Comparison of ENCODE assay signal across 7 cellular contexts in the genomic region with DNA sequence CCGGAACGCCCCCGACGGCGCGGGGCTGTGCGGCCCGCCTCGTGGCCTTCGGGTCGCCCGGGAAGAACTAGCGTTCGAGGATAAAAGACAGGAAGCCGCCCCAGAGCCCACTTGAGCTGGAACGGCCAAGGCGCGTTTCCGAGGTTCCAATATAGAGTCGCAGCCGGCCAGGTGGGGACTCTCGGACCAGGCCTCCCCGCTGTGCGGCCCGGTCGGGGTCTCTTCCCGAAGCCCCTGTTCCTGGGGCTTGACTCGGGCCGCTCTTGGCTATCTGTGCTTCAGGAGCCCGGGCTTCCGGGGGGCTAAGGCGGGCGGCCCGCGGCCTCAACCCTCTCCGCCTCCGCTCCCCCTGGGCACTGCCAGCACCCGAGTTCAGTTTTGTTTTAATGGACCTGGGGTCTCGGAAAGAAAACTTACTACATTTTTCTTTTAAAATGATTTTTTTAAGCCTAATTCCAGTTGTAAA.
A peak's percentile ranks its signal among the peaks of the same experiment; 100 is the strongest.
DNase-seq lines count a peak whose midpoint lies in the region; ATAC-seq and TF ChIP-seq lines count a peak whose summit lies in the region.

No MANE protein-coding gene starts in this region.

- H3K4ac ChIP-seq in H9 (ENCODE audit: low read depth, low read length) = no peak overlapping the region

- H3K4me3 ChIP-seq in smooth muscle cell = peak overlapping the region; percentile 92

- no peak overlapping the region for H3T11ph ChIP-seq in H9 (ENCODE audit: low read length)

- no peak overlapping the region for H2BK12ac ChIP-seq in H9 (ENCODE audit: insufficient read length, low read depth, low read length)

- peak; percentile 61 for DNase-seq in H9
- DNase-seq in T-cell = no peak
- no peak for DNase-seq in foreskin keratinocyte
- no peak for DNase-seq in smooth muscle cell (lab: John Stamatoyannopoulos, UW; ENCODE audit: unreplicated experiment)
- no peak for DNase-seq in HuH-7 (ENCODE audit: low spot score)
- DNase-seq in DMS114 treated with DMSO at 0.1 percent for 48 hours (lab: John Stamatoyannopoulos, UW; ENCODE audit: unreplicated experiment) = no peak

- CTCF ChIA-PET in T-cell (lab: Charles Lee) = interaction anchor here (0.6 to 2.1 kb wide), 12 partner anchors 15 to 949 kb away, joined by 3 to 12 read pairs (median 4); partner anchors contain the start of gene RUNX1 (in 1 of the 2)

- H3K23me2 ChIP-seq in H9 (ENCODE audit: insufficient read length, low read depth, low read length, poor library complexity, severe bottlenecking) = peaks cover 21% of the 10 kb centered on the region

- H3K4me1 Mint-ChIP-seq in H9 (peaks cover 29% of the 10 kb centered on the region in 2 experiments), T-cell (peaks cover 57 to 74% (median 63%) of the 10 kb centered on the region in 3 donors)

- no peak overlapping the region for H2BK5ac ChIP-seq in H9 (ENCODE audit: insufficient read length, low read length)

- H3K9ac ChIP-seq in H9 (ENCODE audit: extremely low read depth, insufficient read length, low read length) (no peak overlapping the region), smooth muscle cell (ENCODE audit: low read depth) (peak overlapping the region; percentile 97)

- ATAC-seq in T-cell (replicated peaks in 1 of 4) = no peak
- no peak for ATAC-seq in foreskin keratinocyte
- ATAC-seq in HG03175 (IDR thresholded peaks at IDR 0.05; ENCODE audit: unreplicated experiment) = no peak

- TF ChIP-seq CTCF in H9 (conservative IDR thresholded peaks at IDR 0.05) (peak; percentile 4; the same call in 2 of the 3 replicates), foreskin keratinocyte (conservative IDR thresholded peaks at IDR 0.05) (no peak), smooth muscle cell (IDR thresholded peaks at IDR 0.05; ENCODE audit: borderline replicate concordance, insufficient read depth, poor library complexity, severe bottlenecking) (no peak)

- H3K27ac ChIP-seq in H9 (ENCODE audit: insufficient read length, low read depth, low read length) (no peak overlapping the region), foreskin keratinocyte (peak overlapping the region; percentile 94), smooth muscle cell (ENCODE audit: low read depth) (peak overlapping the region; percentile 95)

- no peaks in the 10 kb centered on the region; a peak in 1 of 7 replicates for H3K36me3 Mint-ChIP-seq in H9 (ENCODE audit: insufficient read depth in 1 of 3, low read depth in 3 of 3)
- H3K36me3 Mint-ChIP-seq in T-cell = no peaks in the 10 kb centered on the region

- no peaks in the 10 kb centered on the region for H3K79me1 ChIP-seq in H9 (ENCODE audit: insufficient read depth, low read depth, low read length, poor library complexity, severe bottlenecking)

- no peaks in the 10 kb centered on the region for H4K20me1 ChIP-seq in H9 (ENCODE audit: control insufficient read depth, insufficient read depth, insufficient read length)
- peaks cover 30% of the 10 kb centered on the region for H4K20me1 ChIP-seq in smooth muscle cell (ENCODE audit: low read depth)

- H2AK5ac ChIP-seq in H9 (ENCODE audit: insufficient read length, low read length) = no peak overlapping the region

- peaks cover 50% of the 10 kb centered on the region for H3K27me3 ChIP-seq in H9 (ENCODE audit: insufficient read depth, low read length)
- H3K27me3 ChIP-seq in foreskin keratinocyte = no peaks in the 10 kb centered on the region
- H3K27me3 ChIP-seq in smooth muscle cell (ENCODE audit: low read depth) = no peaks in the 10 kb centered on the region

- no peak overlapping the region for H3K27ac Mint-ChIP-seq in H9
- no peak overlapping the region for H3K27ac Mint-ChIP-seq in T-cell

- H2BK20ac ChIP-seq in H9 (ENCODE audit: low read depth, low read length, poor library complexity, severe bottlenecking) = no peak overlapping the region

- no peaks in the 10 kb centered on the region for H3K36me3 ChIP-seq in smooth muscle cell (ENCODE audit: low read depth)

- H3K56ac ChIP-seq in H9 (ENCODE audit: insufficient read length, low read depth, low read length) = no peak overlapping the region

- H3K4me2 ChIP-seq in H9 (ENCODE audit: insufficient read depth, insufficient read length, low read length) (peak overlapping the region; percentile 20), smooth muscle cell (peak overlapping the region; percentile 99)

- H2AFZ ChIP-seq in H9 (ENCODE audit: low read length) (no peak overlapping the region), smooth muscle cell (ENCODE audit: low read depth) (no peak overlapping the region)

- H3K14ac ChIP-seq in H9 (ENCODE audit: insufficient read depth, low read length) = no peak overlapping the region

- H3K9me3 Mint-ChIP-seq in H9 = peaks cover 0 to 3% of the 10 kb centered on the region in 2 experiments; a peak in 2 of 5 replicates
- no peaks in the 10 kb centered on the region for H3K9me3 Mint-ChIP-seq in T-cell

- H3K4me1 ChIP-seq in H9 (ENCODE audit: insufficient read depth, low read length) (no peaks in the 10 kb centered on the region), foreskin keratinocyte (peaks cover 11% of the 10 kb centered on the region), smooth muscle cell (ENCODE audit: low read depth) (peaks cover 5% of the 10 kb centered on the region)

- WGBS in H9 (ENCODE audit: extremely low coverage, insufficient read length, low lambda C conversion rate) = no CpG with 5 or more reads among the region's 39 CpGs
- 2% methylated on average over 39 of the region's 39 CpGs for WGBS in smooth muscle cell (ENCODE audit: low lambda C conversion rate)

- H4K5ac ChIP-seq in H9 (ENCODE audit: insufficient read length, low read depth, low read length) = no peak overlapping the region

- no peaks in the 10 kb centered on the region for H3K9me3 ChIP-seq in H9 (ENCODE audit: control insufficient read depth, low read depth, low read length)
- no peaks in the 10 kb centered on the region for H3K9me3 ChIP-seq in smooth muscle cell (replicated peaks; ENCODE audit: low read depth)

- H3K79me2 ChIP-seq in H9 (ENCODE audit: insufficient read depth, low read length) (no peaks in the 10 kb centered on the region), smooth muscle cell (ENCODE audit: low read depth) (peaks cover 70% of the 10 kb centered on the region)

- no peak overlapping the region for H2BK15ac ChIP-seq in H9 (ENCODE audit: low read depth, low read length)

- peaks cover 7% of the 10 kb centered on the region for H3F3A ChIP-seq in smooth muscle cell (ENCODE audit: low read depth)

- H3K4me3 Mint-ChIP-seq in H9 (peak overlapping the region; percentile 48 to 80), T-cell (peak overlapping the region; percentile 24 to 98 (median 31))

- H4K8ac ChIP-seq in H9 (replicated peaks; ENCODE audit: insufficient read length, low read depth, low read length) = no peak overlapping the region

- H3K23ac ChIP-seq in H9 (ENCODE audit: insufficient read length, low read depth, low read length) = no peak overlapping the region

- H3K27me3 Mint-ChIP-seq in H9 (ENCODE audit: low read depth) (peaks cover 86% of the 10 kb centered on the region), T-cell (no peaks in the 10 kb centered on the region)

- H3K18ac ChIP-seq in H9 (ENCODE audit: insufficient read length, low read depth, low read length) = no peak overlapping the region

- no peak overlapping the region for H2BK120ac ChIP-seq in H9 (ENCODE audit: low read depth, low read length, poor library complexity, severe bottlenecking)

- POLR2A ChIA-PET in T-cell (lab: Charles Lee) = interaction anchor here in 1 of 2 donors (0.6 kb wide), 1 partner anchor 157 kb away, joined by 5 read pairs; no protein-coding TSS in a partner anchor

- no peak overlapping the region for H4K91ac ChIP-seq in H9 (ENCODE audit: insufficient read length, low read depth, low read length)
